1 cellular context compared by ENCODE assay signal in genomic region chrX:72001471-72001870, GRCh38.
TF ChIP-seq lines count a peak whose summit lies in the region.

No MANE protein-coding gene starts in this region.

TF ChIP-seq in H1, 55 proteins besides CTCF, POLR2A, EP300 and RAD21 (continued from another document):
- no peak for TF ChIP-seq CHD7 (IDR thresholded peaks at IDR 0.05; ENCODE audit: insufficient replicate concordance, low read length)
